14 cellular contexts compared by ENCODE assay signal in genomic region chr22:43990044-43990443, GRCh38.
"Had no signal": no experiment of that assay in that cellular context is flagged by ENCODE, and none has a peak within 500 bp of the region (broad histone marks: within the 10 kb centered on the region; RNA-seq: fewer than 3 reads in every experiment).

No MANE protein-coding gene starts in this region.

- ATAC-seq: activated CD8-positive, alpha-beta T cell treated with anti-CD3 and anti-CD28 coated beads, Interleukin-2, amount 10 ng/mL, durations not matched to agents 7 days and 5 days; left colon had no signal

- H3K27me3 ChIP-seq: brain microvascular endothelial cell had no signal

- H3K4me3 ChIP-seq: lung had no signal

- DNase-seq: activated CD4-positive, alpha-beta T cell treated with anti-CD3 and anti-CD28 coated beads, Interleukin-2, amount 10 ng/mL, durations not matched to agents 7 days and 5 days; activated CD8-positive, alpha-beta T cell treated with anti-CD3 and anti-CD28 coated beads, Interleukin-2, amount 10 ng/mL, durations not matched to agents 7 days and 5 days; activated naive CD4-positive, alpha-beta T cell treated with anti-CD3 and anti-CD28 coated beads, Interleukin-2, amount 50 U/mL, for 16 hours; activated T-cell treated with anti-CD3 and anti-CD28 coated beads, Interleukin-2, amount 50 U/mL, for 24 hours; aorta; brain microvascular endothelial cell; central memory CD4-positive, alpha-beta T cell; hypothalamus; islet precursor cell; left colon; nucleus accumbens; stimulated activated naive CD4-positive, alpha-beta T cell; T1000 had no signal

- H3K27ac ChIP-seq: brain microvascular endothelial cell had no signal
